15 cellular contexts compared by ENCODE assay signal in genomic region chr10:129525408-129525807, GRCh38. TPM values are rescaled to one million over a fixed set of nuclear protein-coding genes. Genes with fewer than 3 reads are reported as not detected.
A peak's percentile ranks its signal among the peaks of the same experiment; 100 is the strongest.
DNase-seq lines count a peak whose midpoint lies in the region; ATAC-seq and TF ChIP-seq lines count a peak whose summit lies in the region.
"Had no signal": no experiment of that assay in that cellular context is flagged by ENCODE, and none has a peak within 500 bp of the region (broad histone marks: within the 10 kb centered on the region; RNA-seq: fewer than 3 reads in every experiment).

No MANE protein-coding gene starts in this region.

- no peak overlapping the region for H2AK5ac ChIP-seq in IMR-90 (ENCODE audit: low read depth, low read length)

- H4K5ac ChIP-seq in IMR-90 (ENCODE audit: low read depth, low read length) = no peak overlapping the region

- TF ChIP-seq RAD21 in IMR-90 (IDR thresholded peaks at IDR 0.05; ENCODE audit: low read length) = no peak

- peaks cover 0 to 7% of the 10 kb centered on the region in 2 experiments; a peak in 1 of 4 replicates for H3K79me1 ChIP-seq in IMR-90 (ENCODE audit: low read depth in 1 of 2, low read length in 2 of 2)

- H2AK9ac ChIP-seq in IMR-90 (replicated peaks; ENCODE audit: low read depth, low read length, poor library complexity) = no peak overlapping the region

- TF ChIP-seq CTCF in AG09309 (IDR thresholded peaks at IDR 0.05; ENCODE audit: control insufficient read depth, insufficient read depth, low read depth, low read length, missing control alignments) (no peak), IMR-90 (conservative IDR thresholded peaks at IDR 0.05; ENCODE audit: low read depth, low read length) (no peak)

- H3K23ac ChIP-seq in IMR-90 (ENCODE audit: low read depth, low read length) = no peak overlapping the region

- no peak overlapping the region for H4K8ac ChIP-seq in IMR-90 (ENCODE audit: low read depth in 2 of 2, low read length in 2 of 2)

- no peaks in the 10 kb centered on the region for H4K20me1 ChIP-seq in IMR-90 (ENCODE audit: insufficient read depth, low read length)

- no peak overlapping the region for H2BK120ac ChIP-seq in IMR-90 (ENCODE audit: low read depth, low read length)

- in situ Hi-C loops in IMR-90 (cut with MboI; ENCODE audit: low sequenced_read_pairs) = no loop called here

- H2BK5ac ChIP-seq in IMR-90 (ENCODE audit: low read depth, low read length, poor library complexity, severe bottlenecking) = no peak overlapping the region

- no peaks in the 10 kb centered on the region for H3K9me1 ChIP-seq in IMR-90 (ENCODE audit: insufficient read depth, low read length)

- H3K9ac ChIP-seq in IMR-90 (ENCODE audit: low read depth, low read length) = no peak overlapping the region

- no peak overlapping the region for H2BK20ac ChIP-seq in IMR-90 (ENCODE audit: low read depth, low read length)

- no peak overlapping the region for H3K27ac ChIP-seq in IMR-90 (ENCODE audit: insufficient read depth, low read length)
- H3K27ac ChIP-seq: SK-N-MC had no signal

- DNase-seq in AG09309 (ENCODE audit: low read depth) (peak; percentile 29), IMR-90 (peak; percentile 54), fibroblast of gingiva (ENCODE audit: low read depth) (peak; percentile 38), non-pigmented ciliary epithelial cell (ENCODE audit: low read depth) (peak; percentile 20), COR-L47 (lab: John Stamatoyannopoulos, UW) (no peak), NCI-H1048 (lab: John Stamatoyannopoulos, UW) (no peak), DMS114 treated with DMSO at 0.1 percent for 48 hours (lab: John Stamatoyannopoulos, UW; ENCODE audit: unreplicated experiment) (no peak), nucleus accumbens (lab: John Stamatoyannopoulos, UW) (no peak)
- DNase-seq: activated B cell treated with CpG ODN at 0.5 μM for 24 hours; activated T-cell treated with anti-CD3 and anti-CD28 coated beads, Interleukin-2, amount 50 U/mL, for 1 hour; CD4-positive, alpha-beta T cell; naive B cell; NCI-H1105; NCI-H748 treated with DMSO at 0.1 percent for 48 hours had no signal

- no peak overlapping the region for H3K4ac ChIP-seq in IMR-90 (ENCODE audit: low read depth, low read length)

- POLR2A ChIA-PET in IMR-90 (lab: Charles Lee; ENCODE audit: unreplicated experiment) = no interaction called here

- no peak overlapping the region for H3K4me2 ChIP-seq in IMR-90 (ENCODE audit: low read depth, low read length)

- no peak overlapping the region for H3K14ac ChIP-seq in IMR-90 (replicated peaks; ENCODE audit: low read depth, low read length)

- no peaks in the 10 kb centered on the region for H3K36me3 ChIP-seq in IMR-90 (ENCODE audit: control insufficient read depth, insufficient read depth, low read length)

- BruUV-seq in IMR-90 (replicated peaks; lab: Mats Ljungman, UMichigan) = no TSS peak

- H3K9me3 ChIP-seq in IMR-90 (ENCODE audit: control insufficient read depth, insufficient read depth, low read length) = 0 out of 2 replicates have a peak, but pooled peaks cover 2% of the 10 kb centered on the region

- dilution Hi-C loops in IMR-90 (cut with HindIII; ENCODE audit: low sequenced_read_pairs, unreplicated experiment) = no loop called here

- no peak overlapping the region for H4K91ac ChIP-seq in IMR-90 (ENCODE audit: insufficient read depth, low read depth, low read length)

- H3K18ac ChIP-seq in IMR-90 (ENCODE audit: low read depth, low read length) = no peak overlapping the region

- H3K56ac ChIP-seq in IMR-90 (ENCODE audit: extremely low read depth, insufficient read depth, low read length) = no peak overlapping the region

- TF ChIP-seq POLR2A in IMR-90 (IDR thresholded peaks at IDR 0.05; ENCODE audit: low read depth, low read length) = no peak

- H2BK15ac ChIP-seq in IMR-90 (ENCODE audit: low read depth, low read length) = no peak overlapping the region

- intact Hi-C loops in IMR-90 (cut with micrococcal nuclease) = no loop called here

- ATAC-seq in IMR-90 (ENCODE audit: low read depth) = peak; percentile 55

- WGBS in IMR-90 (ENCODE audit: extremely low coverage in 2 of 2, insufficient read length in 1 of 2), 2 experiments = 30% methylated on average over 7 of the region's 14 CpGs; no CpG with 5 or more reads in 1 of the 2 experiments

- H2AFZ ChIP-seq in IMR-90 (replicated peaks; ENCODE audit: low read length, poor library complexity) = no peak overlapping the region

- H3K4me3 ChIP-seq in AG09309 (ENCODE audit: control insufficient read depth, low read depth, low read length) (no peak overlapping the region), IMR-90 (ENCODE audit: insufficient read depth, low read depth, low read length) (no peak overlapping the region)
- H3K4me3 ChIP-seq: SK-N-MC had no signal

- peaks cover 2% of the 10 kb centered on the region; the same call in 1 of the 2 replicates for H3K4me1 ChIP-seq in IMR-90 (ENCODE audit: control insufficient read depth, insufficient read depth, low read length)

- no peaks in the 10 kb centered on the region for H3K27me3 ChIP-seq in IMR-90 (ENCODE audit: control insufficient read depth, insufficient read depth, low read length)

- CTCF ChIA-PET in IMR-90 (lab: Yijun Ruan, JAX) = no interaction called here

TF ChIP-seq in IMR-90, 13 proteins besides CTCF, POLR2A, EP300 and RAD21:
- TF ChIP-seq RCOR1 (IDR thresholded peaks at IDR 0.05; ENCODE audit: insufficient replicate concordance, low read length) = no peak
- TF ChIP-seq BHLHE40 (IDR thresholded peaks at IDR 0.05; ENCODE audit: low read depth, low read length) = peak; percentile 39; the same call in 1 of the 2 replicates

RNA-seq across cellular contexts. Expression of gene MGMT, which starts 58.4 kb away (rescaled TPM):
- total RNA-seq in IMR-90 (2012; rRNA removed) = 11.1 and 11.5 TPM in 2 replicates
- 17.8 and 18.3 TPM in 2 replicates for polyA plus RNA-seq in IMR-90 (2012; rRNA removed)
- polyA plus RNA-seq in IMR-90 (2012; cell fraction: cytosol; rRNA removed) = 21.2 and 28.4 TPM in 2 replicates
- 8.3 and 11.4 TPM in 2 replicates for polyA plus RNA-seq in IMR-90 (2012; cell fraction: nucleus; rRNA removed; ENCODE audit: low replicate concordance)

Comparison
In these comparisons a context has a peak if more than half of its experiments do, and no peak if none do; other contexts are left out.
1. DNase-seq: peak in AG09309 (single experiment), IMR-90 (single experiment), fibroblast of gingiva (single experiment) and non-pigmented ciliary epithelial cell (single experiment); none in COR-L47 (single experiment), NCI-H1048 (single experiment), DMS114 treated with DMSO at 0.1 percent for 48 hours (single experiment) and nucleus accumbens (0 of 56).